Comparison of ENCODE assay signal across 10 cellular contexts in genomic region chr10:50291261-50291850, GRCh38. TPM values are rescaled to one million over a fixed set of nuclear protein-coding genes. Genes with fewer than 3 reads are reported as not detected.
A peak's percentile ranks its signal among the peaks of the same experiment; 100 is the strongest.
DNase-seq lines count a peak whose midpoint lies in the region; ATAC-seq, FAIRE-seq and TF ChIP-seq lines count a peak whose summit lies in the region.
"Had no signal": no experiment of that assay in that cellular context is flagged by ENCODE, and none has a peak within 500 bp of the region (broad histone marks: within the 10 kb centered on the region; RNA-seq: fewer than 3 reads in every experiment).

No MANE protein-coding gene starts in this region.

- H3K27me3 ChIP-seq in PC-3 (ENCODE audit: low read length) (no peaks in the 10 kb centered on the region), fibroblast of lung (ENCODE audit: control insufficient read depth, insufficient read depth, low read length) (no peaks in the 10 kb centered on the region), psoas muscle (ENCODE audit: insufficient read depth in 3 of 3, low read length in 2 of 3) (no peaks in the 10 kb centered on the region), small intestine (ENCODE audit: control insufficient read depth in 2 of 2, insufficient read depth in 2 of 2, low read length in 2 of 2) (no peaks in the 10 kb centered on the region)

- H3K79me2 ChIP-seq in PC-3 (ENCODE audit: low read length) (no peaks in the 10 kb centered on the region), fibroblast of lung (ENCODE audit: control insufficient read depth, insufficient read depth, low read length) (no peaks in the 10 kb centered on the region)

- H3K4me2 ChIP-seq in PC-3 (ENCODE audit: low read length), result no peak overlapping the region
- no peak overlapping the region for H3K4me2 ChIP-seq in fibroblast of lung (ENCODE audit: extremely low read depth, insufficient read depth, low read length)

- CTCF ChIA-PET in PC-3 (lab: Charles Lee), result no interaction called here

- 52 to 63% (median 53%) methylated on average over 1 of the region's 1 CpG for WGBS in psoas muscle, 3 donors
- 75 to 85% (median 82%) methylated on average over 1 of the region's 1 CpG for WGBS in small intestine, 3 donors

- H3K4me3 ChIP-seq in PC-3 (ENCODE audit: low read length), result no peak overlapping the region
- no peak overlapping the region for H3K4me3 ChIP-seq in fibroblast of lung (replicated peaks in 1 of 4; ENCODE audit: control extremely low read depth in 1 of 4, insufficient read depth in 1 of 4, low read depth in 3 of 4, low read length in 4 of 4)
- H3K4me3 ChIP-seq in psoas muscle, result no peak overlapping the region
- H3K4me3 ChIP-seq in small intestine (ENCODE audit: low read depth in 1 of 2, low read length in 2 of 2), result no peak overlapping the region

- H3K27ac ChIP-seq in PC-3 (ENCODE audit: low read length), result no peak overlapping the region
- H3K27ac ChIP-seq in fibroblast of lung (ENCODE audit: insufficient read depth, low read length), result no peak overlapping the region
- no peak overlapping the region for H3K27ac ChIP-seq in psoas muscle
- no peak overlapping the region for H3K27ac ChIP-seq in small intestine (ENCODE audit: low read depth in 1 of 2, low read length in 1 of 2)

- intact Hi-C loops in PC-3 (cut with micrococcal nuclease), result loop anchor here (5.0 kb wide), 1 partner anchor 66 kb away; no protein-coding TSS in a partner anchor
- intact Hi-C loops in psoas muscle (cut with DNase I), result loop anchor here in 1 of 2 donors (10.0 kb wide), 1 partner anchor 333 kb away; the partner anchor contains the start of gene SGMS1

- H3K9me2 ChIP-seq in PC-3 (replicated peaks; ENCODE audit: low read length), result no peaks in the 10 kb centered on the region

- H3F3A ChIP-seq in PC-3 (ENCODE audit: low read length, unreplicated experiment), result no peaks in the 10 kb centered on the region

- H2AFZ ChIP-seq in PC-3 (ENCODE audit: low read length) (no peak overlapping the region), fibroblast of lung (ENCODE audit: low read length) (no peak overlapping the region)

- H3K36me3 ChIP-seq in PC-3 (ENCODE audit: low read depth, low read length), result no peaks in the 10 kb centered on the region
- no peaks in the 10 kb centered on the region for H3K36me3 ChIP-seq in fibroblast of lung (ENCODE audit: control insufficient read depth, insufficient read depth, low read length)
- no peaks in the 10 kb centered on the region for H3K36me3 ChIP-seq in psoas muscle (ENCODE audit: insufficient read depth in 1 of 2, low read depth in 1 of 2)
- H3K36me3 ChIP-seq in small intestine (ENCODE audit: control insufficient read depth in 2 of 2, insufficient read depth in 2 of 2, low read length in 2 of 2), result no peaks in the 10 kb centered on the region

- no peaks in the 10 kb centered on the region for H4K20me1 ChIP-seq in PC-3 (ENCODE audit: low read length)
- H4K20me1 ChIP-seq in fibroblast of lung (ENCODE audit: control insufficient read depth, extremely low read depth, insufficient read depth, low read length), result no peaks in the 10 kb centered on the region

- POLR2A ChIA-PET in PC-3 (lab: Charles Lee; ENCODE audit: unreplicated experiment), result no interaction called here

- H3K4me1 ChIP-seq in PC-3 (ENCODE audit: insufficient read depth, low read length), result no peaks in the 10 kb centered on the region
- H3K4me1 ChIP-seq in fibroblast of lung (ENCODE audit: control insufficient read depth, extremely low read depth, insufficient read depth, low read length), result no peaks in the 10 kb centered on the region
- H3K4me1 ChIP-seq in psoas muscle, result no peaks in the 10 kb centered on the region
- H3K4me1 ChIP-seq in small intestine (ENCODE audit: control insufficient read depth in 2 of 2, insufficient read depth in 1 of 2, low read depth in 1 of 2, low read length in 1 of 2), result peaks cover 0 to 3% of the 10 kb centered on the region in 2 donors

- peak; percentile 58 for DNase-seq in PC-3
- peak; percentile 12 to 49 for DNase-seq in fibroblast of lung (ENCODE audit: low read depth in 2 of 2)
- DNase-seq in psoas muscle, result no peak
- no peak for DNase-seq in small intestine
- DNase-seq in activated gamma-delta T cell treated with Interleukin-2 at 50 U/mL for 16 hours, result no peak
- DNase-seq in ecto neural progenitor cell (ENCODE audit: low spot score), result no peak
- DNase-seq: Kasumi-1; naive thymus-derived CD8-positive, alpha-beta T cell had no signal

- TF ChIP-seq CTCF in GM12872 (IDR thresholded peaks at IDR 0.05; ENCODE audit: insufficient read depth, low read depth, low read length), result peak; percentile 65
- TF ChIP-seq CTCF in PC-3 (conservative IDR thresholded peaks at IDR 0.05; ENCODE audit: low read depth, low read length), result peak; percentile 78
- TF ChIP-seq CTCF in fibroblast of lung (conservative IDR thresholded peaks at IDR 0.05 in 1 of 2, IDR thresholded peaks at IDR 0.05 in 1 of 2; ENCODE audit: low read depth in 1 of 2, low read length in 2 of 2), result peak; percentile 52 to 54
- peak; percentile 39 for TF ChIP-seq CTCF in psoas muscle (IDR thresholded peaks at IDR 0.05)

- H3K9me3 ChIP-seq in PC-3 (ENCODE audit: low read length), result no peaks in the 10 kb centered on the region
- H3K9me3 ChIP-seq in fibroblast of lung (ENCODE audit: control insufficient read depth, insufficient read depth, low read depth, low read length), result no peaks in the 10 kb centered on the region
- no peaks in the 10 kb centered on the region for H3K9me3 ChIP-seq in psoas muscle
- H3K9me3 ChIP-seq in small intestine (ENCODE audit: control insufficient read depth, low read depth), result no peaks in the 10 kb centered on the region

- FAIRE-seq in small intestine (lab: Jason Lieb, UNC), result no peak

- ATAC-seq in PC-3 (peak; percentile 41; the same call in 1 of the 2 replicates), psoas muscle (peak in 2 of 4 donors; percentile 61 to 79), HG02588 (IDR thresholded peaks at IDR 0.05; ENCODE audit: unreplicated experiment) (no peak)
- ATAC-seq: naive thymus-derived CD8-positive, alpha-beta T cell had no signal

- H3K9ac ChIP-seq in PC-3 (ENCODE audit: low read length), result no peak overlapping the region
- no peak overlapping the region for H3K9ac ChIP-seq in fibroblast of lung (ENCODE audit: insufficient read depth, low read length)

- BruUV-seq in PC-3 (replicated peaks; lab: Mats Ljungman, UMichigan), result no TSS peak

RNA-seq across cellular contexts. Expression of gene ASAH2, which starts 40.0 kb away (rescaled TPM):
- total RNA-seq in PC-3 (2014; rRNA removed) (0.75 and 14.0 TPM in 2 replicates), fibroblast of lung (0.51 and 0.99 TPM in 2 replicates), psoas muscle (1 to 10 TPM in 2 of 4 donors, under 1 TPM in 2; 0.15 to 3.6 (median 1.1) TPM)
- polyA plus RNA-seq in fibroblast of lung (2.1 and 2.4 TPM in 2 replicates), psoas muscle (under 1 TPM; 0.08 to 0.56 (median 0.27) TPM), small intestine (10 to 100 TPM in 2 of 3 donors, 1 to 10 TPM in 1; 3.8 to 32.2 (median 21.1) TPM)
- polyA plus RNA-seq in fibroblast of lung (2012), result 1.5 and 1.6 TPM in 2 replicates
- polyA minus RNA-seq in fibroblast of lung (ENCODE audit: low replicate concordance), result 8.4 TPM in 1 of 2 replicates, not detected in the other

Comparison
In these comparisons a context has a peak if more than half of its experiments do, and no peak if none do; other contexts are left out.
1. DNase-seq: peak in PC-3 (single experiment) and fibroblast of lung (2 of 2); none in psoas muscle (0 of 2), small intestine (single experiment), activated gamma-delta T cell treated with Interleukin-2 at 50 U/mL for 16 hours (single experiment) and ecto neural progenitor cell (single experiment).
2. Peak in every context shown above with its lines, with median percentiles within 50 percentile points of each other: CTCF ChIP-seq.